Comparison of ENCODE assay signal across 26 cellular contexts in the genomic region with DNA sequence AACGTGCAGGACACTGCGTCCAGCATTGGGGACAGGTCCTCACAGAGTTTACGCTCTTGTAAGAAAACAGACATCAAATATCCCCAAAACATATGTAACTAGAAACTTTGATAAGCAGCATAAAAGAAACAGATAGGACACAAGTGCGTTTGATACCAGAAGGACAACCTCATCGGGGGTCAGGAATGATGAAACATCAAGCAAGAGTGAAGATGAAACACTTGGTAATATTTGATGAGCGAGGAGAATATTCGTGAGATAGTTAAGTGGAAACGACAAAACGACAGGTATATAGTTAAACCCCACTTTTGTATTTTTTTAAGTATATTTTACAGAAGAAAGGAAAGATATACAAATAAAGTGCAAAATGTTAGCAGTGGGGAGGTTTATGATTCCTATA.
"Had no signal": no experiment of that assay in that cellular context is flagged by ENCODE, and none has a peak within 500 bp of the region (broad histone marks: within the 10 kb centered on the region; RNA-seq: fewer than 3 reads in every experiment).

No MANE protein-coding gene starts in this region.

- H3K27me3 ChIP-seq: Peyer's patch had no signal

- ATAC-seq: activated CD4-positive, CD25-positive, alpha-beta regulatory T cell treated with anti-CD3 and anti-CD28 coated beads, Interleukin-2, amount 50 U/mL, for 24 hours; activated CD8-positive, alpha-beta T cell treated with anti-CD3 and anti-CD28 coated beads for 36 hours; activated T-cell treated with anti-CD3 and anti-CD28 coated beads, Interleukin-2, amount 50 U/mL, for 72 hours had no signal

- FAIRE-seq: TTC549 had no signal

- H3K9me3 ChIP-seq: Peyer's patch had no signal

- H3K36me3 Mint-ChIP-seq: activated naive CD4-positive, alpha-beta T cell treated with anti-CD3 and anti-CD28 coated beads, Interleukin-2, amount 10 ng/mL, durations not matched to agents 7 days and 5 days; activated naive CD8-positive, alpha-beta T cell treated with anti-CD3 and anti-CD28 coated beads for 36 hours had no signal

- H3K27ac Mint-ChIP-seq: activated CD8-positive, alpha-beta T cell treated with anti-CD3 and anti-CD28 coated beads for 36 hours; activated naive CD4-positive, alpha-beta T cell treated with anti-CD3 and anti-CD28 coated beads, Interleukin-2, amount 10 ng/mL, durations not matched to agents 7 days and 5 days; activated naive CD8-positive, alpha-beta T cell treated with anti-CD3 and anti-CD28 coated beads for 36 hours; activated T-cell treated with anti-CD3 and anti-CD28 coated beads, Interleukin-2, amount 50 U/mL, for 72 hours; activated T-helper 2 cell treated with anti-CD3 and anti-CD28 coated beads, Interferon-gamma antibody, Interleukin-2, Interleukin-4, amounts not matched to agents 10 μg/mL and 5 μg/mL and 100 μg/mL, durations not matched to agents 14 hours and 24 hours and 36 hours had no signal

- DNase-seq: activated CD4-positive, alpha-beta T cell treated with anti-CD3 and anti-CD28 coated beads for 4 hours; activated CD8-positive, alpha-beta memory T cell treated with anti-CD3 and anti-CD28 coated beads, Interleukin-2, amount 50 U/mL, for 4 hours; activated CD8-positive, alpha-beta T cell treated with anti-CD3 and anti-CD28 coated beads for 36 hours; activated gamma-delta T cell treated with Interleukin-2 at 50 U/mL for 16 hours; activated naive CD4-positive, alpha-beta T cell treated with anti-CD3 and anti-CD28 coated beads, Interleukin-2, amount 10 ng/mL, durations not matched to agents 7 days and 5 days; activated naive CD8-positive, alpha-beta T cell treated with anti-CD3 and anti-CD28 coated beads for 36 hours; activated T-cell treated with anti-CD3 and anti-CD28 coated beads, Interleukin-2, amount 50 U/mL, for 72 hours; caudate nucleus; Kasumi-1; KBM-7; NCI-H1092; NCI-H1417; NCI-H2029; NCI-H2107; NCI-H2171 treated with DMSO at 0.1 percent for 48 hours; NCI-H345; NCI-H510A; NCI-H526 treated with DMSO at 0.1 percent for 48 hours; NCI-H82; Peyer's patch; SIG-M5; T-helper 2 cell; T1000 had no signal

- H3K27ac ChIP-seq: Peyer's patch had no signal

- H3K9me3 Mint-ChIP-seq: activated CD8-positive, alpha-beta T cell treated with anti-CD3 and anti-CD28 coated beads for 36 hours; activated naive CD4-positive, alpha-beta T cell treated with anti-CD3 and anti-CD28 coated beads, Interleukin-2, amount 10 ng/mL, durations not matched to agents 7 days and 5 days; activated naive CD8-positive, alpha-beta T cell treated with anti-CD3 and anti-CD28 coated beads for 36 hours; activated T-cell treated with anti-CD3 and anti-CD28 coated beads, Interleukin-2, amount 50 U/mL, for 72 hours; activated T-helper 2 cell treated with anti-CD3 and anti-CD28 coated beads, Interferon-gamma antibody, Interleukin-2, Interleukin-4, amounts not matched to agents 10 μg/mL and 5 μg/mL and 100 μg/mL, durations not matched to agents 14 hours and 24 hours and 36 hours had no signal

- H3K36me3 ChIP-seq: Peyer's patch had no signal

- H3K4me1 Mint-ChIP-seq: activated naive CD4-positive, alpha-beta T cell treated with anti-CD3 and anti-CD28 coated beads, Interleukin-2, amount 10 ng/mL, durations not matched to agents 7 days and 5 days; activated naive CD8-positive, alpha-beta T cell treated with anti-CD3 and anti-CD28 coated beads for 36 hours had no signal

- H3K4me1 ChIP-seq: Peyer's patch had no signal

- H3K4me3 Mint-ChIP-seq: activated CD8-positive, alpha-beta T cell treated with anti-CD3 and anti-CD28 coated beads for 36 hours; activated naive CD4-positive, alpha-beta T cell treated with anti-CD3 and anti-CD28 coated beads, Interleukin-2, amount 10 ng/mL, durations not matched to agents 7 days and 5 days; activated naive CD8-positive, alpha-beta T cell treated with anti-CD3 and anti-CD28 coated beads for 36 hours; activated T-cell treated with anti-CD3 and anti-CD28 coated beads, Interleukin-2, amount 50 U/mL, for 72 hours had no signal

- H3K4me3 ChIP-seq: Peyer's patch had no signal
